Comparison of ENCODE assay signal across 23 cellular contexts in genomic region chr7:126843883-126844282, GRCh38.
"Had no signal": no experiment of that assay in that cellular context is flagged by ENCODE, and none has a peak within 500 bp of the region (broad histone marks: within the 10 kb centered on the region; RNA-seq: fewer than 3 reads in every experiment).

No MANE protein-coding gene starts in this region.

- H3K36me3 ChIP-seq: neural progenitor cell, ovary, right lobe of liver, sigmoid colon, stomach, thoracic aorta, thyroid gland, tibial nerve, upper lobe of left lung, vagina had no signal

- H3K27ac ChIP-seq: neural progenitor cell, ovary, parathyroid adenoma, psoas muscle, right lobe of liver, sigmoid colon, stomach, thoracic aorta, thyroid gland, tibial nerve, upper lobe of left lung, vagina had no signal

- H3K27me3 ChIP-seq: neural progenitor cell, ovary, right lobe of liver, sigmoid colon, stomach, thyroid gland, tibial nerve, upper lobe of left lung, vagina had no signal

- H3K4me2 ChIP-seq: neural progenitor cell had no signal

- H3K79me2 ChIP-seq: parathyroid adenoma had no signal

- ATAC-seq: psoas muscle; right cardiac atrium; right lobe of liver; stimulated activated effector memory CD8-positive, alpha-beta T cell treated with anti-CD3 and anti-CD28 coated beads, Interleukin-12 subunit alpha, Interleukin-12 subunit beta, amount 100 ng/mL, for 72 hours; stimulated activated naive B cell treated with anti-CD40 and anti-IgM and Interleukin-4, amounts not matched to agents 10 μg/mL and 1 μg/mL and 100 μg/mL, for 72 hours had no signal

- H3K4me1 ChIP-seq: parathyroid adenoma, psoas muscle, right lobe of liver, sigmoid colon, stomach, thyroid gland, tibial nerve, upper lobe of left lung, vagina had no signal

- H3K9ac ChIP-seq: neural progenitor cell, parathyroid adenoma had no signal

- H3K4me3 ChIP-seq: neural progenitor cell, ovary, psoas muscle, right lobe of liver, sigmoid colon, stomach, thoracic aorta, thyroid gland, tibial nerve, upper lobe of left lung, vagina had no signal

- H2AFZ ChIP-seq: neural progenitor cell, parathyroid adenoma had no signal

- H3K9me3 ChIP-seq: ovary, right lobe of liver, sigmoid colon, stomach, thoracic aorta, thyroid gland, tibial nerve, upper lobe of left lung, vagina had no signal

- DNase-seq: ovary; posterior cingulate gyrus; psoas muscle; right cardiac atrium; right lobe of liver; sigmoid colon; small intestine; stimulated activated CD4-positive, alpha-beta T cell treated with anti-CD3 and anti-CD28 coated beads, Interleukin-15, amount 100 ng/mL, for 24 hours; stimulated activated CD4-positive, alpha-beta T cell treated with anti-CD3 and anti-CD28 coated beads, Interleukin-2, amount 100 ng/mL, for 24 hours; stimulated activated CD4-positive, alpha-beta T cell treated with anti-CD3 and anti-CD28 coated beads, Interleukin-2, amount 100 ng/mL, for 48 hours; stimulated activated CD4-positive, alpha-beta T cell treated with anti-CD3 and anti-CD28 coated beads, Interleukin-4, amount 100 ng/mL, for 24 hours; stimulated activated naive B cell treated with anti-CD40 and anti-IgM and Interleukin-4, amounts not matched to agents 10 μg/mL and 1 μg/mL and 100 μg/mL, for 72 hours; stimulated activated naive CD4-positive, alpha-beta T cell treated with Interleukin-2 at 50 U/mL for 16 hours; stomach; thyroid gland; trophoblast cell; upper lobe of left lung had no signal
